13 cellular contexts compared by ENCODE assay signal in the genomic region with DNA sequence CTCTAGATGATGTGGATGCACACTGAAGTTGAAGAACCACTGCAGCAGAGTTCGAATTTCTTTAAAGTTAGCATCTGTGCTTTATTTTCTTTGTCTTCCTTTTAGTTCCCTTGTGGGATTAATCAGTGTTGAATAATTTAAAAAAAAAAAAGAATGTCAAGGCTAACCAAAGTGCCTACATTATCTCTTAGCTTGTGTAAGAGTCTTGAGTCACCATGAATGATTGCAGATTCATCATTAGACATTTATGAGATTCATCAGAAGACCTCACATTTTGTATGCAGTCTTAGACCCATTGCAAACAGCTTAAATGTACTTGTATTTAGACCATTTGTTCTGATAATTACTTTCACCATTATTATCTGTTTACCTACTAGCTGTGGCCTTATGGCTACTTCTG.
DNase-seq lines count a peak whose midpoint lies in the region; ATAC-seq and TF ChIP-seq lines count a peak whose summit lies in the region.
"Had no signal": no experiment of that assay in that cellular context is flagged by ENCODE, and none has a peak within 500 bp of the region (broad histone marks: within the 10 kb centered on the region; RNA-seq: fewer than 3 reads in every experiment).

No MANE protein-coding gene starts in this region.

- DNase-seq in AG09319 (ENCODE audit: extremely low read depth, low read depth) (peak; percentile 54), astrocyte of the spinal cord (ENCODE audit: low read depth, low spot score) (peak; percentile 59), left lung (no peak), WERI-Rb-1 (no peak), coronary artery (ENCODE audit: low spot score) (no peak)
- no peak for DNase-seq in CD4-positive, alpha-beta T cell
- DNase-seq in activated naive CD4-positive, alpha-beta T cell treated with anti-CD3 and anti-CD28 coated beads, Interleukin-2, amount 10 ng/mL, durations not matched to agents 7 days and 5 days = no peak
- DNase-seq: CD4-positive, alpha-beta memory T cell; NCI-H524 had no signal

- no peaks in the 10 kb centered on the region for H3K9me3 Mint-ChIP-seq in CD4-positive, alpha-beta T cell
- H3K9me3 Mint-ChIP-seq in activated naive CD4-positive, alpha-beta T cell treated with anti-CD3 and anti-CD28 coated beads, Interleukin-2, amount 10 ng/mL, durations not matched to agents 7 days and 5 days = no peaks in the 10 kb centered on the region
- H3K9me3 Mint-ChIP-seq: CD4-positive, alpha-beta memory T cell; neural progenitor cell; stimulated activated memory B cell treated with anti-CD40 and anti-IgM and Interleukin-4, amounts not matched to agents 10 μg/mL and 1 μg/mL and 100 μg/mL, for 72 hours had no signal

- H3K9me3 ChIP-seq in HUES48 (ENCODE audit: control insufficient read depth, insufficient read depth, low read length) (no peaks in the 10 kb centered on the region), left lung (no peaks in the 10 kb centered on the region), WERI-Rb-1 (ENCODE audit: severe bottlenecking) (no peaks in the 10 kb centered on the region)
- no peaks in the 10 kb centered on the region for H3K9me3 ChIP-seq in CD4-positive, alpha-beta T cell (ENCODE audit: control insufficient read depth, low read length)

- H3K4me1 Mint-ChIP-seq in CD4-positive, alpha-beta T cell (ENCODE audit: low read depth) = peaks cover 30% of the 10 kb centered on the region
- H3K4me1 Mint-ChIP-seq in activated naive CD4-positive, alpha-beta T cell treated with anti-CD3 and anti-CD28 coated beads, Interleukin-2, amount 10 ng/mL, durations not matched to agents 7 days and 5 days = no peaks in the 10 kb centered on the region
- H3K4me1 Mint-ChIP-seq: stimulated activated memory B cell treated with anti-CD40 and anti-IgM and Interleukin-4, amounts not matched to agents 10 μg/mL and 1 μg/mL and 100 μg/mL, for 72 hours had no signal

- TF ChIP-seq CTCF in AG09319 (IDR thresholded peaks at IDR 0.05; ENCODE audit: low read depth, low read length) (no peak), astrocyte of the spinal cord (IDR thresholded peaks at IDR 0.05; ENCODE audit: low read depth, low read length) (no peak), left lung (IDR thresholded peaks at IDR 0.05) (no peak), WERI-Rb-1 (IDR thresholded peaks at IDR 0.05; ENCODE audit: low read depth, low read length) (no peak), coronary artery (IDR thresholded peaks at IDR 0.05) (no peak)
- no peak for TF ChIP-seq CTCF in CD4-positive, alpha-beta T cell (IDR thresholded peaks at IDR 0.05)

- no peak overlapping the region for H3K4me3 ChIP-seq in HUES48 (ENCODE audit: low read depth, low read length)
- H3K4me3 ChIP-seq in astrocyte of the spinal cord (ENCODE audit: low read depth, low read length) = no peak overlapping the region
- no peak overlapping the region for H3K4me3 ChIP-seq in left lung
- H3K4me3 ChIP-seq in WERI-Rb-1 (ENCODE audit: low read depth, low read length) = no peak overlapping the region
- H3K4me3 ChIP-seq in coronary artery = no peak overlapping the region
- H3K4me3 ChIP-seq: neural progenitor cell, SK-N-MC had no signal

- H3K36me3 ChIP-seq in HUES48 (ENCODE audit: control insufficient read depth, insufficient read depth, low read length) (no peaks in the 10 kb centered on the region), left lung (peaks cover 0 to 5% of the 10 kb centered on the region in 2 donors), WERI-Rb-1 (no peaks in the 10 kb centered on the region)
- H3K36me3 ChIP-seq: neural progenitor cell had no signal

- CTCF ChIA-PET in CD4-positive, alpha-beta T cell (lab: Charles Lee) = no interaction called here
- CTCF ChIA-PET in activated naive CD4-positive, alpha-beta T cell treated with anti-CD3 and anti-CD28 coated beads, Interleukin-2, amount 10 ng/mL, durations not matched to agents 7 days and 5 days (lab: Charles Lee) = no interaction called here

- POLR2A ChIA-PET in CD4-positive, alpha-beta T cell (lab: Charles Lee) = no interaction called here

- peak overlapping the region; percentile 1 for H3K27ac ChIP-seq in HUES48 (ENCODE audit: low read depth, low read length)
- no peak overlapping the region for H3K27ac ChIP-seq in left lung
- no peak overlapping the region for H3K27ac ChIP-seq in CD4-positive, alpha-beta T cell (ENCODE audit: low read depth, low read length)
- no peak overlapping the region for H3K27ac ChIP-seq in WERI-Rb-1
- H3K27ac ChIP-seq in coronary artery = no peak overlapping the region
- H3K27ac ChIP-seq: neural progenitor cell, SK-N-MC had no signal

- H3K27me3 Mint-ChIP-seq in CD4-positive, alpha-beta T cell = no peaks in the 10 kb centered on the region
- H3K27me3 Mint-ChIP-seq in activated naive CD4-positive, alpha-beta T cell treated with anti-CD3 and anti-CD28 coated beads, Interleukin-2, amount 10 ng/mL, durations not matched to agents 7 days and 5 days = no peaks in the 10 kb centered on the region
- H3K27me3 Mint-ChIP-seq: CD4-positive, alpha-beta memory T cell; stimulated activated memory B cell treated with anti-CD40 and anti-IgM and Interleukin-4, amounts not matched to agents 10 μg/mL and 1 μg/mL and 100 μg/mL, for 72 hours had no signal

- no peak overlapping the region for H3K4me3 Mint-ChIP-seq in CD4-positive, alpha-beta T cell
- no peak overlapping the region for H3K4me3 Mint-ChIP-seq in activated naive CD4-positive, alpha-beta T cell treated with anti-CD3 and anti-CD28 coated beads, Interleukin-2, amount 10 ng/mL, durations not matched to agents 7 days and 5 days
- H3K4me3 Mint-ChIP-seq: CD4-positive, alpha-beta memory T cell; neural progenitor cell; stimulated activated memory B cell treated with anti-CD40 and anti-IgM and Interleukin-4, amounts not matched to agents 10 μg/mL and 1 μg/mL and 100 μg/mL, for 72 hours had no signal

- ATAC-seq in left lung = peak; percentile 21
- no peak for ATAC-seq in CD4-positive, alpha-beta T cell (ENCODE audit: poor library complexity)
- ATAC-seq: stimulated activated memory B cell treated with anti-CD40 and anti-IgM and Interleukin-4, amounts not matched to agents 10 μg/mL and 1 μg/mL and 100 μg/mL, for 72 hours had no signal

- H3K27ac Mint-ChIP-seq in CD4-positive, alpha-beta T cell = no peak overlapping the region
- H3K27ac Mint-ChIP-seq in activated naive CD4-positive, alpha-beta T cell treated with anti-CD3 and anti-CD28 coated beads, Interleukin-2, amount 10 ng/mL, durations not matched to agents 7 days and 5 days = no peak overlapping the region
- H3K27ac Mint-ChIP-seq: CD4-positive, alpha-beta memory T cell; neural progenitor cell; stimulated activated memory B cell treated with anti-CD40 and anti-IgM and Interleukin-4, amounts not matched to agents 10 μg/mL and 1 μg/mL and 100 μg/mL, for 72 hours had no signal

- intact Hi-C loops in left lung (cut with DNase I) = no loop called here
- intact Hi-C loops in CD4-positive, alpha-beta T cell (cut with DNase I, micrococcal nuclease) = no loop called here

- H3K27me3 ChIP-seq in HUES48 (ENCODE audit: control insufficient read depth, insufficient read depth, low read length) (no peaks in the 10 kb centered on the region), left lung (no peaks in the 10 kb centered on the region), WERI-Rb-1 (ENCODE audit: insufficient read depth, low read depth, severe bottlenecking) (no peaks in the 10 kb centered on the region)
- H3K27me3 ChIP-seq in CD4-positive, alpha-beta T cell (ENCODE audit: control insufficient read depth, insufficient read depth, low read length) = no peaks in the 10 kb centered on the region
- H3K27me3 ChIP-seq: neural progenitor cell had no signal

- in situ Hi-C loops in astrocyte of the spinal cord (cut with HindIII; ENCODE audit: low sequenced_read_pairs) = no loop called here

- no peaks in the 10 kb centered on the region for H3K36me3 Mint-ChIP-seq in CD4-positive, alpha-beta T cell (ENCODE audit: low read depth)
- no peaks in the 10 kb centered on the region for H3K36me3 Mint-ChIP-seq in activated naive CD4-positive, alpha-beta T cell treated with anti-CD3 and anti-CD28 coated beads, Interleukin-2, amount 10 ng/mL, durations not matched to agents 7 days and 5 days
- H3K36me3 Mint-ChIP-seq: stimulated activated memory B cell treated with anti-CD40 and anti-IgM and Interleukin-4, amounts not matched to agents 10 μg/mL and 1 μg/mL and 100 μg/mL, for 72 hours had no signal

- H3K9ac ChIP-seq in HUES48 (ENCODE audit: low read depth, low read length) = no peak overlapping the region
- H3K9ac ChIP-seq: neural progenitor cell had no signal

- H3K4me1 ChIP-seq in HUES48 (ENCODE audit: control insufficient read depth, insufficient read depth, low read length) (peaks cover 64% of the 10 kb centered on the region), left lung (peaks cover 13 to 65% of the 10 kb centered on the region in 2 donors)

Comparison
In these comparisons a context has a peak if more than half of its experiments do, and no peak if none do; other contexts are left out.
1. DNase-seq: peak in AG09319 (single experiment) and astrocyte of the spinal cord (single experiment); none in left lung (0 of 2), CD4-positive, alpha-beta T cell (0 of 10), WERI-Rb-1 (single experiment), coronary artery (single experiment) and activated naive CD4-positive, alpha-beta T cell treated with anti-CD3 and anti-CD28 coated beads, Interleukin-2, amount 10 ng/mL, durations not matched to agents 7 days and 5 days (single experiment).